ENCODE assay signal across 1 cellular context in genomic region chr5:151005975-151006576, GRCh38.
TF ChIP-seq lines count a peak whose summit lies in the region.

No MANE protein-coding gene starts in this region.

TF ChIP-seq in endothelial cell of umbilical vein, 7 proteins besides CTCF, POLR2A, EP300 and RAD21 (continued from another document):
- no peak for TF ChIP-seq EZH2 (IDR thresholded peaks at IDR 0.05; ENCODE audit: borderline replicate concordance, low read depth, low read length, severe bottlenecking)
- TF ChIP-seq GATA2 (IDR thresholded peaks at IDR 0.05; ENCODE audit: insufficient read depth, insufficient read length, low read depth, low read length), result no peak
